ENCODE assay signal across 1 cellular context in the genomic region with DNA sequence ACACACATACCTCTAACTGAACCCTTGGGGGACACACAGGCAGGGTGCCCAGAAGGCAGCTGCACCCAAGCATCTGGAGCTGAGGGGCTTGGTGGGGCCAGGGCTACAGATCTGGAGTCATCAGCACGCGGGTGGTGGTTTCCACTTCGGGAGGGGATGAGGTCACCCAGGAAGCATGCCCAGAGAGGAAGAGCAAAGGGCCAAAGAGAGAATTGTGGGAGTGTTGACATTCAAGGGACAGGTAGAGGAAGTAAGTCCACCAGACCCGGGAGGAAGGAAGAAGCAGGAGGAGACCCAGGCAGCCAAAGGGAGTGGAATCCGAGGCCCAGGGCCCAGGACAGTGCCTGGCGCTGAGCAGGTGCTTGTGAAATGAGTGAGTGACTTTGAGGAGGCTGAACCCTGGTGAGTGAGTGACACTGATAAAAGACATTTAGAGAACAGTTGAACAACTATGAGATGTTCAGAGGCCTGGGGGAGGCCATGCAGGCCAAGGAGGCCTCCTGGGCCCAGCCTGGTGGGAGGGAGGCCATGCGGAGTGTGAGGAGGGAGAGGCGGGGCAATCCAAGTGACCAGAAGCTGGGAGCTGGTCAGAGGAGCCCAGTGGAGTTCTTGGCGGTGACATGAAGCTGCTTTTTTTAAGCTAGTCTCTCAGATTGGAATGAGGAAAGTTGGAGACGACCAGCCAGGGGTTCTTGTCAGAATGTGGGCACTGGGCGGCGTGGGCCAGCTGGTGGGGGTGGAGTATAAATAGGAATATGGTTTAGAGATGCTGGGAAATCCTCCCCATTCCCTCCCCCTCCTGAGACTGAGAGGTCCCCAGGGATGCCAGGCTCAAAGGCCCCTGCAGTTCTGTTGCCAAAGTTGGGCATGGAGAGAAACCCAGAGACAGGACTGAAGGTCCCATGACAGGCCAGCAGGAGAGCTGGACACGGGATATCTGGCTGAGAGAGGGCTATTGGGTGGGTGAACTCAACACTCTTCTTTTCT.
TF ChIP-seq lines count a peak whose summit lies in the region.

No MANE protein-coding gene starts in this region.

TF ChIP-seq in GM12878, 131 proteins besides CTCF, POLR2A, EP300 and RAD21:
- TF ChIP-seq NR2C1 (IDR thresholded peaks at IDR 0.05): no peak
- TF ChIP-seq IRF4 (IDR thresholded peaks at IDR 0.05; ENCODE audit: low read depth, low read length): no peak
- TF ChIP-seq, protein P1, sequence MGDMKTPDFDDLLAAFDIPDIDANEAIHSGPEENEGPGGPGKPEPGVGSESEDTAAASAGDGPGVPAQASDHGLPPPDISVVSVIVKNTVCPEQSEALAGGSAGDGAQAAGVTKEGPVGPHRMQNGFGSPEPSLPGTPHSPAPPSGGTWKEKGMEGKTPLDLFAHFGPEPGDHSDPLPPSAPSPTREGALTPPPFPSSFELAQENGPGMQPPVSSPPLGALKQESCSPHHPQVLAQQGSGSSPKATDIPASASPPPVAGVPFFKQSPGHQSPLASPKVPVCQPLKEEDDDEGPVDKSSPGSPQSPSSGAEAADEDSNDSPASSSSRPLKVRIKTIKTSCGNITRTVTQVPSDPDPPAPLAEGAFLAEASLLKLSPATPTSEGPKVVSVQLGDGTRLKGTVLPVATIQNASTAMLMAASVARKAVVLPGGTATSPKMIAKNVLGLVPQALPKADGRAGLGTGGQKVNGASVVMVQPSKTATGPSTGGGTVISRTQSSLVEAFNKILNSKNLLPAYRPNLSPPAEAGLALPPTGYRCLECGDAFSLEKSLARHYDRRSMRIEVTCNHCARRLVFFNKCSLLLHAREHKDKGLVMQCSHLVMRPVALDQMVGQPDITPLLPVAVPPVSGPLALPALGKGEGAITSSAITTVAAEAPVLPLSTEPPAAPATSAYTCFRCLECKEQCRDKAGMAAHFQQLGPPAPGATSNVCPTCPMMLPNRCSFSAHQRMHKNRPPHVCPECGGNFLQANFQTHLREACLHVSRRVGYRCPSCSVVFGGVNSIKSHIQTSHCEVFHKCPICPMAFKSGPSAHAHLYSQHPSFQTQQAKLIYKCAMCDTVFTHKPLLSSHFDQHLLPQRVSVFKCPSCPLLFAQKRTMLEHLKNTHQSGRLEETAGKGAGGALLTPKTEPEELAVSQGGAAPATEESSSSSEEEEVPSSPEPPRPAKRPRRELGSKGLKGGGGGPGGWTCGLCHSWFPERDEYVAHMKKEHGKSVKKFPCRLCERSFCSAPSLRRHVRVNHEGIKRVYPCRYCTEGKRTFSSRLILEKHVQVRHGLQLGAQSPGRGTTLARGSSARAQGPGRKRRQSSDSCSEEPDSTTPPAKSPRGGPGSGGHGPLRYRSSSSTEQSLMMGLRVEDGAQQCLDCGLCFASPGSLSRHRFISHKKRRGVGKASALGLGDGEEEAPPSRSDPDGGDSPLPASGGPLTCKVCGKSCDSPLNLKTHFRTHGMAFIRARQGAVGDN (IDR thresholded peaks at IDR 0.05): no peak
- TF ChIP-seq ZNF592 (IDR thresholded peaks at IDR 0.05): no peak
- no peak for TF ChIP-seq SKIL (IDR thresholded peaks at IDR 0.05; ENCODE audit: low read depth, poor library complexity, severe bottlenecking)
- no peak for TF ChIP-seq BHLHE40 (IDR thresholded peaks at IDR 0.05; ENCODE audit: borderline replicate concordance in 1 of 2, low read depth in 2 of 2, low read length in 1 of 2)
- no peak for TF ChIP-seq SMC3 (IDR thresholded peaks at IDR 0.05; ENCODE audit: borderline replicate concordance, low read length)
- TF ChIP-seq BCL11A (IDR thresholded peaks at IDR 0.05; ENCODE audit: low read depth, low read length): no peak
- no peak; the same call in 1 of the 2 replicates for TF ChIP-seq PKNOX1 (IDR thresholded peaks at IDR 0.05)
- no peak for TF ChIP-seq ZNF622 (IDR thresholded peaks at IDR 0.05)
- TF ChIP-seq TAF1 (IDR thresholded peaks at IDR 0.05; ENCODE audit: borderline replicate concordance, low read depth, low read length): no peak
- TF ChIP-seq SIN3A (IDR thresholded peaks at IDR 0.05; ENCODE audit: low read depth, low read length): no peak
- TF ChIP-seq MAX (IDR thresholded peaks at IDR 0.05; ENCODE audit: low read depth, low read length): no peak
- TF ChIP-seq YY1 (IDR thresholded peaks at IDR 0.05; ENCODE audit: low read depth, low read length): no peak
- no peak for TF ChIP-seq SPI1 (IDR thresholded peaks at IDR 0.05; ENCODE audit: borderline replicate concordance, insufficient read depth, low read depth, low read length)
